1 cellular context compared by ENCODE assay signal in the genomic region with DNA sequence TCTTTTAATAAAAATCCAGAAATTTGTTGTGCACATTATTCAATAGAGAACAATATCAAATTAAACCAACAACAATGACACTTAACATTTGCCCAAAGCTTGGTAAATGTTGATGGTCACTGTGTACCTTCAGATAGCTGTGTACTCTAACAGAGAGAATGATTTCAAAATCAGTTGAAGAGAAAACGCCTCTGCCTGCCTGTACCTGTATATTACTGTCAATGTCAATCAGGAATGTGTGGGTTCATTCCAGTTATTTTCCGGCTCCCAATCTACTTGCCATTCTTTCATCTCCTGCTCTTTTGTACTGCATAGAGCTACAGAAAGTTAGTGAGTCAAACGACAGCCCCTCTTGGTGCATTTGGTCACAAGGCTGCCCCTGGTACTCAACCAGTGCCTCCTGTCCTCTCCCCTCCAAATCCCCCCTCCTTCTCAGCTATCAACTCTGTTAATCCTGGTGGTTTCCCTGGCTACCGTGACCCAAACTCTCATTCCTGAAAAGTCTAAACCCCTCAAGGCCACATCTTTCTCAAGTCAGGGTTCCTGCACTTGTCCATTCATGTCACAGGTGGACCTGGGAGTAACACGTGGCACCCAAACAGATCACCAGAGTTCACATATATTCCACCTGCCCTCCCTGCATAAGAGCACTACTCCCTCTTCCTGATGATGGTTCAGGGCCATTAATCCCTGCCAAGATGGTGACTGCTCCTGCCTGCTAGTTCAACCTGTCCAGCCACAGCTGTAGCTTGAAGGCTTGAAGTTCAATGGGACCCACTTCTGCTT.
TF ChIP-seq lines count a peak whose summit lies in the region.

No MANE protein-coding gene starts in this region.

TF ChIP-seq in HepG2, 621 proteins besides CTCF, POLR2A, EP300 and RAD21 (continued from another document and continues in another):
- TF ChIP-seq, protein P1, sequence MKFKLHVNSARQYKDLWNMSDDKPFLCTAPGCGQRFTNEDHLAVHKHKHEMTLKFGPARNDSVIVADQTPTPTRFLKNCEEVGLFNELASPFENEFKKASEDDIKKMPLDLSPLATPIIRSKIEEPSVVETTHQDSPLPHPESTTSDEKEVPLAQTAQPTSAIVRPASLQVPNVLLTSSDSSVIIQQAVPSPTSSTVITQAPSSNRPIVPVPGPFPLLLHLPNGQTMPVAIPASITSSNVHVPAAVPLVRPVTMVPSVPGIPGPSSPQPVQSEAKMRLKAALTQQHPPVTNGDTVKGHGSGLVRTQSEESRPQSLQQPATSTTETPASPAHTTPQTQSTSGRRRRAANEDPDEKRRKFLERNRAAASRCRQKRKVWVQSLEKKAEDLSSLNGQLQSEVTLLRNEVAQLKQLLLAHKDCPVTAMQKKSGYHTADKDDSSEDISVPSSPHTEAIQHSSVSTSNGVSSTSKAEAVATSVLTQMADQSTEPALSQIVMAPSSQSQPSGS (CRISPR knock-in tag; IDR thresholded peaks at IDR 0.05), result no peak
- TF ChIP-seq, protein P2, sequence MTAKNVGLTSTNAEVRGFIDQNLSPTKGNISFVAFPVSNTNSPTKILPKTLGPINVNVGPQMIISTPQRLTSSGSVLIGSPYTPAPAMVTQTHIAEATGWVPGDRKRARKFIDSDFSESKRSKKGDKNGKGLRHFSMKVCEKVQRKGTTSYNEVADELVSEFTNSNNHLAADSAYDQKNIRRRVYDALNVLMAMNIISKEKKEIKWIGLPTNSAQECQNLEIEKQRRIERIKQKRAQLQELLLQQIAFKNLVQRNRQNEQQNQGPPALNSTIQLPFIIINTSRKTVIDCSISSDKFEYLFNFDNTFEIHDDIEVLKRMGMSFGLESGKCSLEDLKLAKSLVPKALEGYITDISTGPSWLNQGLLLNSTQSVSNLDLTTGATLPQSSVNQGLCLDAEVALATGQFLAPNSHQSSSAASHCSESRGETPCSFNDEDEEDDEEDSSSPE (CRISPR knock-in tag; IDR thresholded peaks at IDR 0.05), result 0 out of 2 replicates have a peak, but pooled peaks have one; percentile 16
- TF ChIP-seq ZBTB20 (CRISPR knock-in tag; IDR thresholded peaks at IDR 0.05; ENCODE audit: borderline replicate concordance, low read depth) (0 out of 2 replicates have a peak, but pooled peaks have one; percentile 8), GLI4 (CRISPR knock-in tag; IDR thresholded peaks at IDR 0.05; ENCODE audit: borderline replicate concordance) (no peak), ZNF558 (CRISPR knock-in tag; IDR thresholded peaks at IDR 0.05; ENCODE audit: borderline replicate concordance) (no peak), ZIK1 (CRISPR knock-in tag; IDR thresholded peaks at IDR 0.05; ENCODE audit: borderline replicate concordance, low read depth) (no peak), EEA1 (CRISPR knock-in tag; IDR thresholded peaks at IDR 0.05; ENCODE audit: borderline replicate concordance) (0 out of 2 replicates have a peak, but pooled peaks have one; percentile 15), HNRNPK (IDR thresholded peaks at IDR 0.05; ENCODE audit: low read depth, low read length, poor library complexity, severe bottlenecking) (no peak), HCFC1 (IDR thresholded peaks at IDR 0.05; ENCODE audit: low read depth, low read length) (no peak), ZNF570 (CRISPR knock-in tag; IDR thresholded peaks at IDR 0.05; ENCODE audit: borderline replicate concordance) (no peak), ZSCAN9 (CRISPR knock-in tag; IDR thresholded peaks at IDR 0.05; ENCODE audit: borderline replicate concordance) (no peak), POLR2AphosphoS2 (IDR thresholded peaks at IDR 0.05; ENCODE audit: low read depth, low read length) (no peak), ZNF766 (CRISPR knock-in tag; IDR thresholded peaks at IDR 0.05; ENCODE audit: borderline replicate concordance) (no peak; the same call in 1 of the 2 replicates), ZNF441 (CRISPR knock-in tag; IDR thresholded peaks at IDR 0.05; ENCODE audit: borderline replicate concordance) (no peak), ZNF572 (CRISPR knock-in tag; IDR thresholded peaks at IDR 0.05) (no peak; the same call in 1 of the 2 replicates), ZNF44 (CRISPR knock-in tag; IDR thresholded peaks at IDR 0.05) (peak; percentile 20; the same call in 1 of the 2 replicates), ZNF207 (IDR thresholded peaks at IDR 0.05; ENCODE audit: borderline replicate concordance) (no peak), ZNF468 (CRISPR knock-in tag; IDR thresholded peaks at IDR 0.05) (no peak), MAFK (conservative IDR thresholded peaks at IDR 0.05 in 1 of 2, IDR thresholded peaks at IDR 0.05 in 1 of 2; ENCODE audit: low read length in 2 of 2) (no peak), FLYWCH1 (CRISPR knock-in tag; IDR thresholded peaks at IDR 0.05) (peak; percentile 39; the same call in 1 of the 2 replicates), CREM (IDR thresholded peaks at IDR 0.05) (peak; percentile 8; the same call in 1 of the 2 replicates), CREM (CRISPR knock-in tag; IDR thresholded peaks at IDR 0.05) (no peak), CBFB (CRISPR knock-in tag; IDR thresholded peaks at IDR 0.05) (no peak), ZNF749 (CRISPR knock-in tag; IDR thresholded peaks at IDR 0.05; ENCODE audit: borderline replicate concordance) (no peak), ZNF510 (CRISPR knock-in tag; IDR thresholded peaks at IDR 0.05; ENCODE audit: low read depth) (no peak), SRSF4 (IDR thresholded peaks at IDR 0.05; ENCODE audit: low read depth, low read length, poor library complexity, severe bottlenecking) (no peak), HOXA5 (CRISPR knock-in tag; IDR thresholded peaks at IDR 0.05) (0 out of 2 replicates have a peak, but pooled peaks have one; percentile 19), TARDBP (CRISPR knock-in tag; IDR thresholded peaks at IDR 0.05) (no peak), ZNF713 (CRISPR knock-in tag; IDR thresholded peaks at IDR 0.05) (no peak), FOXA3 (CRISPR knock-in tag; IDR thresholded peaks at IDR 0.05) (0 out of 2 replicates have a peak, but pooled peaks have one; percentile 32)
- TF ChIP-seq, protein P3, sequence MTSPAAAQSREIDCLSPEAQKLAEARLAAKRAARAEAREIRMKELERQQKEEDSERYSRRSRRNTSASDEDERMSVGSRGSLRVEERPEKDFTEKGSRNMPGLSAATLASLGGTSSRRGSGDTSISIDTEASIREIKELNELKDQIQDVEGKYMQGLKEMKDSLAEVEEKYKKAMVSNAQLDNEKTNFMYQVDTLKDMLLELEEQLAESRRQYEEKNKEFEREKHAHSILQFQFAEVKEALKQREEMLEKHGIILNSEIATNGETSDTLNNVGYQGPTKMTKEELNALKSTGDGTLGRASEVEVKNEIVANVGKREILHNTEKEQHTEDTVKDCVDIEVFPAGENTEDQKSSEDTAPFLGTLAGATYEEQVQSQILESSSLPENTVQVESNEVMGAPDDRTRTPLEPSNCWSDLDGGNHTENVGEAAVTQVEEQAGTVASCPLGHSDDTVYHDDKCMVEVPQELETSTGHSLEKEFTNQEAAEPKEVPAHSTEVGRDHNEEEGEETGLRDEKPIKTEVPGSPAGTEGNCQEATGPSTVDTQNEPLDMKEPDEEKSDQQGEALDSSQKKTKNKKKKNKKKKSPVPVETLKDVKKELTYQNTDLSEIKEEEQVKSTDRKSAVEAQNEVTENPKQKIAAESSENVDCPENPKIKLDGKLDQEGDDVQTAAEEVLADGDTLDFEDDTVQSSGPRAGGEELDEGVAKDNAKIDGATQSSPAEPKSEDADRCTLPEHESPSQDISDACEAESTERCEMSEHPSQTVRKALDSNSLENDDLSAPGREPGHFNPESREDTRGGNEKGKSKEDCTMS (CRISPR knock-in tag; conservative IDR thresholded peaks at IDR 0.05), result no peak
- TF ChIP-seq, protein P4, sequence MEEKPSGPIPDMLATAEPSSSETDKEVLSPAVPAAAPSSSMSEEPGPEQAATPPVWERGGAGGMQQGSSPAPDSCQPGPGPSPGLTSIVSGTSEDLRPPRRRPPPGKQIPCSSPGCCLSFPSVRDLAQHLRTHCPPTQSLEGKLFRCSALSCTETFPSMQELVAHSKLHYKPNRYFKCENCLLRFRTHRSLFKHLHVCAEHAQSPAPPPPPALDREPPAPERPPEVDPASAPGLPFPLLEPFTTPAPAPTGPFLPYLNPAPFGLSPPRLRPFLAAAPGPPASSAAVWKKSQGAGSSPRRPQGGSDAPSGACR (CRISPR knock-in tag; IDR thresholded peaks at IDR 0.05), result no peak
- TF ChIP-seq, protein P5, sequence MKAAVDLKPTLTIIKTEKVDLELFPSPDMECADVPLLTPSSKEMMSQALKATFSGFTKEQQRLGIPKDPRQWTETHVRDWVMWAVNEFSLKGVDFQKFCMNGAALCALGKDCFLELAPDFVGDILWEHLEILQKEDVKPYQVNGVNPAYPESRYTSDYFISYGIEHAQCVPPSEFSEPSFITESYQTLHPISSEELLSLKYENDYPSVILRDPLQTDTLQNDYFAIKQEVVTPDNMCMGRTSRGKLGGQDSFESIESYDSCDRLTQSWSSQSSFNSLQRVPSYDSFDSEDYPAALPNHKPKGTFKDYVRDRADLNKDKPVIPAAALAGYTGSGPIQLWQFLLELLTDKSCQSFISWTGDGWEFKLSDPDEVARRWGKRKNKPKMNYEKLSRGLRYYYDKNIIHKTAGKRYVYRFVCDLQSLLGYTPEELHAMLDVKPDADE (CRISPR knock-in tag; IDR thresholded peaks at IDR 0.05), result no peak
- TF ChIP-seq, protein P6, sequence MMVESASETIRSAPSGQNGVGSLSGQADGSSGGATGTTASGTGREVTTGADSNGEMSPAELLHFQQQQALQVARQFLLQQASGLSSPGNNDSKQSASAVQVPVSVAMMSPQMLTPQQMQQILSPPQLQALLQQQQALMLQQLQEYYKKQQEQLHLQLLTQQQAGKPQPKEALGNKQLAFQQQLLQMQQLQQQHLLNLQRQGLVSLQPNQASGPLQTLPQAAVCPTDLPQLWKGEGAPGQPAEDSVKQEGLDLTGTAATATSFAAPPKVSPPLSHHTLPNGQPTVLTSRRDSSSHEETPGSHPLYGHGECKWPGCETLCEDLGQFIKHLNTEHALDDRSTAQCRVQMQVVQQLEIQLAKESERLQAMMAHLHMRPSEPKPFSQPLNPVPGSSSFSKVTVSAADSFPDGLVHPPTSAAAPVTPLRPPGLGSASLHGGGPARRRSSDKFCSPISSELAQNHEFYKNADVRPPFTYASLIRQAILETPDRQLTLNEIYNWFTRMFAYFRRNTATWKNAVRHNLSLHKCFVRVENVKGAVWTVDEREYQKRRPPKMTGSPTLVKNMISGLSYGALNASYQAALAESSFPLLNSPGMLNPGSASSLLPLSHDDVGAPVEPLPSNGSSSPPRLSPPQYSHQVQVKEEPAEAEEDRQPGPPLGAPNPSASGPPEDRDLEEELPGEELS (CRISPR knock-in tag; IDR thresholded peaks at IDR 0.05), result no peak
- TF ChIP-seq, protein P7, sequence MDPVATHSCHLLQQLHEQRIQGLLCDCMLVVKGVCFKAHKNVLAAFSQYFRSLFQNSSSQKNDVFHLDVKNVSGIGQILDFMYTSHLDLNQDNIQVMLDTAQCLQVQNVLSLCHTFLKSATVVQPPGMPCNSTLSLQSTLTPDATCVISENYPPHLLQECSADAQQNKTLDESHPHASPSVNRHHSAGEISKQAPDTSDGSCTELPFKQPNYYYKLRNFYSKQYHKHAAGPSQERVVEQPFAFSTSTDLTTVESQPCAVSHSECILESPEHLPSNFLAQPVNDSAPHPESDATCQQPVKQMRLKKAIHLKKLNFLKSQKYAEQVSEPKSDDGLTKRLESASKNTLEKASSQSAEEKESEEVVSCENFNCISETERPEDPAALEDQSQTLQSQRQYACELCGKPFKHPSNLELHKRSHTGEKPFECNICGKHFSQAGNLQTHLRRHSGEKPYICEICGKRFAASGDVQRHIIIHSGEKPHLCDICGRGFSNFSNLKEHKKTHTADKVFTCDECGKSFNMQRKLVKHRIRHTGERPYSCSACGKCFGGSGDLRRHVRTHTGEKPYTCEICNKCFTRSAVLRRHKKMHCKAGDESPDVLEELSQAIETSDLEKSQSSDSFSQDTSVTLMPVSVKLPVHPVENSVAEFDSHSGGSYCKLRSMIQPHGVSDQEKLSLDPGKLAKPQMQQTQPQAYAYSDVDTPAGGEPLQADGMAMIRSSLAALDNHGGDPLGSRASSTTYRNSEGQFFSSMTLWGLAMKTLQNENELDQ (CRISPR knock-in tag; IDR thresholded peaks at IDR 0.05; ENCODE audit: borderline replicate concordance), result no peak
- TF ChIP-seq, protein P8, sequence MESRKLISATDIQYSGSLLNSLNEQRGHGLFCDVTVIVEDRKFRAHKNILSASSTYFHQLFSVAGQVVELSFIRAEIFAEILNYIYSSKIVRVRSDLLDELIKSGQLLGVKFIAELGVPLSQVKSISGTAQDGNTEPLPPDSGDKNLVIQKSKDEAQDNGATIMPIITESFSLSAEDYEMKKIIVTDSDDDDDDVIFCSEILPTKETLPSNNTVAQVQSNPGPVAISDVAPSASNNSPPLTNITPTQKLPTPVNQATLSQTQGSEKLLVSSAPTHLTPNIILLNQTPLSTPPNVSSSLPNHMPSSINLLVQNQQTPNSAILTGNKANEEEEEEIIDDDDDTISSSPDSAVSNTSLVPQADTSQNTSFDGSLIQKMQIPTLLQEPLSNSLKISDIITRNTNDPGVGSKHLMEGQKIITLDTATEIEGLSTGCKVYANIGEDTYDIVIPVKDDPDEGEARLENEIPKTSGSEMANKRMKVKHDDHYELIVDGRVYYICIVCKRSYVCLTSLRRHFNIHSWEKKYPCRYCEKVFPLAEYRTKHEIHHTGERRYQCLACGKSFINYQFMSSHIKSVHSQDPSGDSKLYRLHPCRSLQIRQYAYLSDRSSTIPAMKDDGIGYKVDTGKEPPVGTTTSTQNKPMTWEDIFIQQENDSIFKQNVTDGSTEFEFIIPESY (CRISPR knock-in tag; IDR thresholded peaks at IDR 0.05), result no peak
- TF ChIP-seq, protein P9, sequence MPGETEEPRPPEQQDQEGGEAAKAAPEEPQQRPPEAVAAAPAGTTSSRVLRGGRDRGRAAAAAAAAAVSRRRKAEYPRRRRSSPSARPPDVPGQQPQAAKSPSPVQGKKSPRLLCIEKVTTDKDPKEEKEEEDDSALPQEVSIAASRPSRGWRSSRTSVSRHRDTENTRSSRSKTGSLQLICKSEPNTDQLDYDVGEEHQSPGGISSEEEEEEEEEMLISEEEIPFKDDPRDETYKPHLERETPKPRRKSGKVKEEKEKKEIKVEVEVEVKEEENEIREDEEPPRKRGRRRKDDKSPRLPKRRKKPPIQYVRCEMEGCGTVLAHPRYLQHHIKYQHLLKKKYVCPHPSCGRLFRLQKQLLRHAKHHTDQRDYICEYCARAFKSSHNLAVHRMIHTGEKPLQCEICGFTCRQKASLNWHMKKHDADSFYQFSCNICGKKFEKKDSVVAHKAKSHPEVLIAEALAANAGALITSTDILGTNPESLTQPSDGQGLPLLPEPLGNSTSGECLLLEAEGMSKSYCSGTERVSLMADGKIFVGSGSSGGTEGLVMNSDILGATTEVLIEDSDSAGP (CRISPR knock-in tag; IDR thresholded peaks at IDR 0.05; ENCODE audit: borderline replicate concordance), result no peak
- TF ChIP-seq, protein P10, sequence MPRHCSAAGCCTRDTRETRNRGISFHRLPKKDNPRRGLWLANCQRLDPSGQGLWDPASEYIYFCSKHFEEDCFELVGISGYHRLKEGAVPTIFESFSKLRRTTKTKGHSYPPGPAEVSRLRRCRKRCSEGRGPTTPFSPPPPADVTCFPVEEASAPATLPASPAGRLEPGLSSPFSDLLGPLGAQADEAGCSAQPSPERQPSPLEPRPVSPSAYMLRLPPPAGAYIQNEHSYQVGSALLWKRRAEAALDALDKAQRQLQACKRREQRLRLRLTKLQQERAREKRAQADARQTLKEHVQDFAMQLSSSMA (CRISPR knock-in tag; IDR thresholded peaks at IDR 0.05), result no peak
- TF ChIP-seq, protein P11, sequence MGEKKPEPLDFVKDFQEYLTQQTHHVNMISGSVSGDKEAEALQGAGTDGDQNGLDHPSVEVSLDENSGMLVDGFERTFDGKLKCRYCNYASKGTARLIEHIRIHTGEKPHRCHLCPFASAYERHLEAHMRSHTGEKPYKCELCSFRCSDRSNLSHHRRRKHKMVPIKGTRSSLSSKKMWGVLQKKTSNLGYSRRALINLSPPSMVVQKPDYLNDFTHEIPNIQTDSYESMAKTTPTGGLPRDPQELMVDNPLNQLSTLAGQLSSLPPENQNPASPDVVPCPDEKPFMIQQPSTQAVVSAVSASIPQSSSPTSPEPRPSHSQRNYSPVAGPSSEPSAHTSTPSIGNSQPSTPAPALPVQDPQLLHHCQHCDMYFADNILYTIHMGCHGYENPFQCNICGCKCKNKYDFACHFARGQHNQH (CRISPR knock-in tag; IDR thresholded peaks at IDR 0.05), result no peak
